1 cellular context compared by ENCODE assay signal in the genomic region with DNA sequence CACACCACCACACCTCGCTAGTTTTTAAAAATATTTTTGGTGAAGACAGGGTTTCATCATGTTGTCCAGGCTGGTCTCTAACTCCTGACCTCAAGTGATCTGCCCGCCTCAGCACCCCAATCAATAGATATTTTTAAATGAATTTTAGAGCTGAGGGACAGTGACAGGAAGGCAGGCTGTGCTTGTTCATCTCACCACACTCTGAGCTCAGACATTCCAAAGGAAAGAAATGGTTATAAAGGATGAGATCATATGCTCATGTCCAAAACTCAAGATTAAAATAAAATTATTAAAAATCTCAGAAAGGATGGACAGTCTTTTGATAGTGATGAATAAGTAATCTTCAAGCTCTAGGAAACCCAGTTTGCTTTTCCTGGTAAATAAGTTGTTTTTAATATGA.
TF ChIP-seq lines count a peak whose summit lies in the region.

No MANE protein-coding gene starts in this region.

TF ChIP-seq in GM23338, 12 proteins besides CTCF, POLR2A, EP300 and RAD21 (continued from another document):
- no peak for TF ChIP-seq ZNF462 (CRISPR knock-in tag; IDR thresholded peaks at IDR 0.05)
- TF ChIP-seq STAT1 (IDR thresholded peaks at IDR 0.05; ENCODE audit: unreplicated experiment): no peak
- TF ChIP-seq ZNF114 (CRISPR knock-in tag; IDR thresholded peaks at IDR 0.05): no peak
